In the genomic region with DNA sequence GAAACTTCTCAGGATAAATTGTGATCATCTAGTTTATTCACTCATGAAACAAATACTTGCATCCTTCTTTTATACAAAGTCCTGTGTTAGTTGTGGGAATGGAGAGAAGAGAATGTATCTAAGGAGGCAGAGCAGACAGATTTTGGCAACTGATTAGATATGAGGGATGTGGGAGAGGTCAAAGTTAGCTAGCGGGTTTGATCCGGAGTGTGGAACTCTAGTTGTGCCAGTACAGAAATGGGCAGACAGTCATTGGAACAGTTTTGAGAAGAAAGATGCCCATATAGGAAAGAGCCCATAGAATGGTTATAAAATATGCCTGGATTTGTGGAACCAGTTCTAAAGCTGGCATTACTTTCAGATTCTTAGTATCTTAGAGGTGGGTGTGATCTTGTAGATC, we compare ENCODE assay signal across 16 cellular contexts.
DNase-seq lines count a peak whose midpoint lies in the region; ATAC-seq and TF ChIP-seq lines count a peak whose summit lies in the region.
"Had no signal": no experiment of that assay in that cellular context is flagged by ENCODE, and none has a peak within 500 bp of the region (broad histone marks: within the 10 kb centered on the region; RNA-seq: fewer than 3 reads in every experiment).

No MANE protein-coding gene starts in this region.

- peaks cover 1% of the 10 kb centered on the region; the same call in 1 of the 2 replicates for H3K36me3 ChIP-seq in IMR-90 (ENCODE audit: control insufficient read depth, insufficient read depth, low read length)
- no peaks in the 10 kb centered on the region for H3K36me3 ChIP-seq in smooth muscle cell (ENCODE audit: low read depth)
- H3K36me3 ChIP-seq in transverse colon: no peaks in the 10 kb centered on the region
- H3K36me3 ChIP-seq in effector memory CD4-positive, alpha-beta T cell (ENCODE audit: control insufficient read depth, insufficient read depth, low read length): no peaks in the 10 kb centered on the region
- H3K36me3 ChIP-seq: HAP-1, Peyer's patch had no signal

- H4K8ac ChIP-seq in IMR-90 (ENCODE audit: low read depth in 2 of 2, low read length in 2 of 2): no peak overlapping the region; a peak in 1 of 4 replicates

- H3K79me1 ChIP-seq in IMR-90 (ENCODE audit: low read depth in 1 of 2, low read length in 2 of 2): peaks cover 44 to 93% of the 10 kb centered on the region in 2 experiments

- no peaks in the 10 kb centered on the region for H3K4me1 Mint-ChIP-seq in activated T-helper 17 cell treated with anti-CD3 and anti-CD28 coated beads, Interleukin-2, amount 50 U/mL, for 72 hours
- H3K4me1 Mint-ChIP-seq in immature natural killer cell: peaks cover 82 to 95% of the 10 kb centered on the region in 2 donors
- peaks cover 2% of the 10 kb centered on the region for H3K4me1 Mint-ChIP-seq in activated naive CD4-positive, alpha-beta T cell treated with anti-CD3 and anti-CD28 coated beads, Interleukin-2, amount 10 ng/mL, durations not matched to agents 7 days and 5 days

- no peaks in the 10 kb centered on the region for H3K9me3 Mint-ChIP-seq in activated T-helper 17 cell treated with anti-CD3 and anti-CD28 coated beads, Interleukin-2, amount 50 U/mL, for 72 hours
- H3K9me3 Mint-ChIP-seq in immature natural killer cell: no peaks in the 10 kb centered on the region
- no peaks in the 10 kb centered on the region for H3K9me3 Mint-ChIP-seq in activated naive CD4-positive, alpha-beta T cell treated with anti-CD3 and anti-CD28 coated beads, Interleukin-2, amount 10 ng/mL, durations not matched to agents 7 days and 5 days
- H3K9me3 Mint-ChIP-seq: CD8-positive, alpha-beta memory T cell had no signal

- H3K4me3 ChIP-seq in IMR-90 (ENCODE audit: insufficient read depth, low read depth, low read length) (no peak overlapping the region), smooth muscle cell (no peak overlapping the region), transverse colon (no peak overlapping the region)
- H3K4me3 ChIP-seq in effector memory CD4-positive, alpha-beta T cell (ENCODE audit: insufficient read depth, low read depth, low read length, poor library complexity, severe bottlenecking): no peak overlapping the region
- H3K4me3 ChIP-seq: HAP-1, Peyer's patch had no signal

- H3K23ac ChIP-seq in IMR-90 (ENCODE audit: low read depth, low read length): no peak overlapping the region

- H3K9me3 ChIP-seq in IMR-90 (ENCODE audit: control insufficient read depth, insufficient read depth, low read length) (no peaks in the 10 kb centered on the region), smooth muscle cell (replicated peaks; ENCODE audit: low read depth) (no peaks in the 10 kb centered on the region), transverse colon (no peaks in the 10 kb centered on the region)
- H3K9me3 ChIP-seq in effector memory CD4-positive, alpha-beta T cell (ENCODE audit: control insufficient read depth, low read length): no peaks in the 10 kb centered on the region
- H3K9me3 ChIP-seq: HAP-1, Peyer's patch had no signal

- POLR2A ChIA-PET in IMR-90 (lab: Charles Lee; ENCODE audit: unreplicated experiment): no interaction called here

- H3K4me3 Mint-ChIP-seq in activated T-helper 17 cell treated with anti-CD3 and anti-CD28 coated beads, Interleukin-2, amount 50 U/mL, for 72 hours: no peak overlapping the region
- peak overlapping the region; percentile 19 to 67 (median 36) for H3K4me3 Mint-ChIP-seq in immature natural killer cell
- H3K4me3 Mint-ChIP-seq in activated naive CD4-positive, alpha-beta T cell treated with anti-CD3 and anti-CD28 coated beads, Interleukin-2, amount 10 ng/mL, durations not matched to agents 7 days and 5 days: no peak overlapping the region
- H3K4me3 Mint-ChIP-seq: CD8-positive, alpha-beta memory T cell had no signal

- ATAC-seq in IMR-90 (ENCODE audit: low read depth): no peak
- no peak for ATAC-seq in activated T-helper 17 cell treated with anti-CD3 and anti-CD28 coated beads, Interleukin-2, amount 50 U/mL, for 72 hours (replicated peaks)

- intact Hi-C loops in IMR-90 (cut with micrococcal nuclease): no loop called here
- intact Hi-C loops in transverse colon (cut with DNase I; ENCODE audit: low total_unique reads): no loop called here

- no peak overlapping the region for H2BK120ac ChIP-seq in IMR-90 (ENCODE audit: low read depth, low read length)

- dilution Hi-C loops in IMR-90 (cut with HindIII; ENCODE audit: low sequenced_read_pairs, unreplicated experiment): no loop called here

- H3K79me2 ChIP-seq in smooth muscle cell (ENCODE audit: low read depth): peaks cover 99% of the 10 kb centered on the region

- H2AK9ac ChIP-seq in IMR-90 (replicated peaks; ENCODE audit: low read depth, low read length, poor library complexity): no peak overlapping the region

- H3K56ac ChIP-seq in IMR-90 (ENCODE audit: extremely low read depth, insufficient read depth, low read length): no peak overlapping the region

- 90% methylated on average over 2 of the region's 2 CpGs; no CpG with 5 or more reads in 1 of the 2 experiments for WGBS in IMR-90 (ENCODE audit: extremely low coverage in 2 of 2, insufficient read length in 1 of 2), 2 experiments
- WGBS in smooth muscle cell (ENCODE audit: low lambda C conversion rate): 91% methylated on average over 2 of the region's 2 CpGs
- WGBS in transverse colon (ENCODE audit: low coverage in 1 of 2), 2 donors: 83 to 90% methylated on average over 2 of the region's 2 CpGs

- H3K18ac ChIP-seq in IMR-90 (ENCODE audit: low read depth, low read length): no peak overlapping the region

- H4K20me1 ChIP-seq in IMR-90 (ENCODE audit: insufficient read depth, low read length) (peaks cover 87% of the 10 kb centered on the region), smooth muscle cell (ENCODE audit: low read depth) (peaks cover 99% of the 10 kb centered on the region)

- H3K36me3 Mint-ChIP-seq in activated T-helper 17 cell treated with anti-CD3 and anti-CD28 coated beads, Interleukin-2, amount 50 U/mL, for 72 hours (ENCODE audit: low read depth): no peaks in the 10 kb centered on the region
- peaks cover 0 to 7% (median 3%) of the 10 kb centered on the region in 3 donors for H3K36me3 Mint-ChIP-seq in immature natural killer cell
- H3K36me3 Mint-ChIP-seq in activated naive CD4-positive, alpha-beta T cell treated with anti-CD3 and anti-CD28 coated beads, Interleukin-2, amount 10 ng/mL, durations not matched to agents 7 days and 5 days: no peaks in the 10 kb centered on the region

- DNase-seq in IMR-90 (no peak), immature natural killer cell (no peak), smooth muscle cell (lab: John Stamatoyannopoulos, UW; ENCODE audit: unreplicated experiment) (no peak), transverse colon (no peak)
- no peak for DNase-seq in activated naive CD4-positive, alpha-beta T cell treated with anti-CD3 and anti-CD28 coated beads, Interleukin-2, amount 10 ng/mL, durations not matched to agents 7 days and 5 days
- no peak for DNase-seq in effector memory CD4-positive, alpha-beta T cell
- DNase-seq: CD8-positive, alpha-beta memory T cell; EL; KG1; NCI-H1105; NCI-H1694 treated with DMSO at 0.1 percent for 48 hours; NCI-H748 treated with DMSO at 0.1 percent for 48 hours; Peyer's patch; SIG-M5 had no signal

- TF ChIP-seq POLR2A in IMR-90 (IDR thresholded peaks at IDR 0.05; ENCODE audit: low read depth, low read length): no peak
- no peak for TF ChIP-seq POLR2A in transverse colon (IDR thresholded peaks at IDR 0.05)

- peaks cover 35% of the 10 kb centered on the region for H3F3A ChIP-seq in smooth muscle cell (ENCODE audit: low read depth)

- H2BK15ac ChIP-seq in IMR-90 (ENCODE audit: low read depth, low read length): no peak overlapping the region

- no peak overlapping the region for H3K9ac ChIP-seq in IMR-90 (ENCODE audit: low read depth, low read length)
- no peak overlapping the region for H3K9ac ChIP-seq in smooth muscle cell (ENCODE audit: low read depth)

- no peaks in the 10 kb centered on the region for H3K27me3 ChIP-seq in IMR-90 (ENCODE audit: control insufficient read depth, insufficient read depth, low read length)
- H3K27me3 ChIP-seq in smooth muscle cell (ENCODE audit: low read depth): no peaks in the 10 kb centered on the region
- H3K27me3 ChIP-seq in transverse colon: no peaks in the 10 kb centered on the region
- H3K27me3 ChIP-seq in effector memory CD4-positive, alpha-beta T cell (replicated peaks; ENCODE audit: control insufficient read depth, insufficient read depth, low read length, poor library complexity, severe bottlenecking): no peaks in the 10 kb centered on the region
- H3K27me3 ChIP-seq: Peyer's patch had no signal

- peak overlapping the region; percentile 7 for H3K27ac Mint-ChIP-seq in activated T-helper 17 cell treated with anti-CD3 and anti-CD28 coated beads, Interleukin-2, amount 50 U/mL, for 72 hours
- peak overlapping the region; percentile 17 to 80 (median 67) for H3K27ac Mint-ChIP-seq in immature natural killer cell
- H3K27ac Mint-ChIP-seq in activated naive CD4-positive, alpha-beta T cell treated with anti-CD3 and anti-CD28 coated beads, Interleukin-2, amount 10 ng/mL, durations not matched to agents 7 days and 5 days: no peak overlapping the region
- H3K27ac Mint-ChIP-seq: CD8-positive, alpha-beta memory T cell had no signal

- peak overlapping the region; percentile 23; the same call in 1 of the 2 replicates for H2AK5ac ChIP-seq in IMR-90 (ENCODE audit: low read depth, low read length)

- TF ChIP-seq RAD21 in IMR-90 (IDR thresholded peaks at IDR 0.05; ENCODE audit: low read length): no peak

- TF ChIP-seq CTCF in IMR-90 (conservative IDR thresholded peaks at IDR 0.05; ENCODE audit: low read depth, low read length): no peak
- no peak for TF ChIP-seq CTCF in smooth muscle cell (IDR thresholded peaks at IDR 0.05; ENCODE audit: borderline replicate concordance, insufficient read depth, poor library complexity, severe bottlenecking)
- TF ChIP-seq CTCF in transverse colon (IDR thresholded peaks at IDR 0.05): no peak

- H3K9me1 ChIP-seq in IMR-90 (ENCODE audit: insufficient read depth, low read length): peaks cover 24% of the 10 kb centered on the region

- no peaks in the 10 kb centered on the region for H3K27me3 Mint-ChIP-seq in activated T-helper 17 cell treated with anti-CD3 and anti-CD28 coated beads, Interleukin-2, amount 50 U/mL, for 72 hours
- H3K27me3 Mint-ChIP-seq in immature natural killer cell (ENCODE audit: low read depth in 3 of 3): no peaks in the 10 kb centered on the region
- no peaks in the 10 kb centered on the region for H3K27me3 Mint-ChIP-seq in activated naive CD4-positive, alpha-beta T cell treated with anti-CD3 and anti-CD28 coated beads, Interleukin-2, amount 10 ng/mL, durations not matched to agents 7 days and 5 days
- H3K27me3 Mint-ChIP-seq: CD8-positive, alpha-beta memory T cell had no signal

- CTCF ChIA-PET in IMR-90 (lab: Yijun Ruan, JAX): no interaction called here
- CTCF ChIA-PET in activated naive CD4-positive, alpha-beta T cell treated with anti-CD3 and anti-CD28 coated beads, Interleukin-2, amount 10 ng/mL, durations not matched to agents 7 days and 5 days (lab: Charles Lee): no interaction called here

- H3K4me2 ChIP-seq in IMR-90 (ENCODE audit: low read depth, low read length): no peak overlapping the region
- no peak overlapping the region for H3K4me2 ChIP-seq in smooth muscle cell

- H3K27ac ChIP-seq in IMR-90 (ENCODE audit: insufficient read depth, low read length) (no peak overlapping the region), smooth muscle cell (ENCODE audit: low read depth) (peak overlapping the region; percentile 89), transverse colon (peak overlapping the region in 2 of 4 donors; percentile 42 to 48)
- no peak overlapping the region for H3K27ac ChIP-seq in effector memory CD4-positive, alpha-beta T cell (ENCODE audit: insufficient read depth, low read length, poor library complexity, severe bottlenecking)

- no peak for TF ChIP-seq EP300 in transverse colon (IDR thresholded peaks at IDR 0.05; ENCODE audit: low read depth)

- in situ Hi-C loops in IMR-90 (cut with MboI; ENCODE audit: low sequenced_read_pairs): no loop called here
- in situ Hi-C loops in transverse colon (cut with MboI; ENCODE audit: low pct_ligation_motif_present in 1 of 4, low pct_unique_long_range_greater_than_20kb in 1 of 4, low sequenced_read_pairs in 3 of 4): no loop called here

- H2AFZ ChIP-seq in IMR-90 (replicated peaks; ENCODE audit: low read length, poor library complexity) (no peak overlapping the region), smooth muscle cell (ENCODE audit: low read depth) (no peak overlapping the region)

- no peak overlapping the region for H2BK5ac ChIP-seq in IMR-90 (ENCODE audit: low read depth, low read length, poor library complexity, severe bottlenecking)

- H2BK20ac ChIP-seq in IMR-90 (ENCODE audit: low read depth, low read length): no peak overlapping the region

- peaks cover 17% of the 10 kb centered on the region for H3K4me1 ChIP-seq in IMR-90 (ENCODE audit: control insufficient read depth, insufficient read depth, low read length)
- peaks cover 22% of the 10 kb centered on the region for H3K4me1 ChIP-seq in smooth muscle cell (ENCODE audit: low read depth)
- peaks cover 7 to 45% (median 25%) of the 10 kb centered on the region in 4 donors for H3K4me1 ChIP-seq in transverse colon
- no peaks in the 10 kb centered on the region for H3K4me1 ChIP-seq in effector memory CD4-positive, alpha-beta T cell (ENCODE audit: control insufficient read depth, insufficient read depth, low read length, poor library complexity, severe bottlenecking)

- no peak overlapping the region for H4K5ac ChIP-seq in IMR-90 (ENCODE audit: low read depth, low read length)

- H3K4ac ChIP-seq in IMR-90 (ENCODE audit: low read depth, low read length): no peak overlapping the region

- H4K91ac ChIP-seq in IMR-90 (ENCODE audit: insufficient read depth, low read depth, low read length): no peak overlapping the region

- peak overlapping the region; percentile 68; the same call in 1 of the 2 replicates for H3K14ac ChIP-seq in IMR-90 (replicated peaks; ENCODE audit: low read depth, low read length)

- BruUV-seq in IMR-90 (replicated peaks; lab: Mats Ljungman, UMichigan): no TSS peak

Comparison
In these comparisons a context has a peak if more than half of its experiments do, and no peak if none do; other contexts are left out.
1. H3K4me3 Mint-ChIP-seq: peak in immature natural killer cell (5 of 5); none in activated T-helper 17 cell treated with anti-CD3 and anti-CD28 coated beads, Interleukin-2, amount 50 U/mL, for 72 hours (single experiment) and activated naive CD4-positive, alpha-beta T cell treated with anti-CD3 and anti-CD28 coated beads, Interleukin-2, amount 10 ng/mL, durations not matched to agents 7 days and 5 days (single experiment).